Comparison of ENCODE assay signal across 9 cellular contexts in the genomic region with DNA sequence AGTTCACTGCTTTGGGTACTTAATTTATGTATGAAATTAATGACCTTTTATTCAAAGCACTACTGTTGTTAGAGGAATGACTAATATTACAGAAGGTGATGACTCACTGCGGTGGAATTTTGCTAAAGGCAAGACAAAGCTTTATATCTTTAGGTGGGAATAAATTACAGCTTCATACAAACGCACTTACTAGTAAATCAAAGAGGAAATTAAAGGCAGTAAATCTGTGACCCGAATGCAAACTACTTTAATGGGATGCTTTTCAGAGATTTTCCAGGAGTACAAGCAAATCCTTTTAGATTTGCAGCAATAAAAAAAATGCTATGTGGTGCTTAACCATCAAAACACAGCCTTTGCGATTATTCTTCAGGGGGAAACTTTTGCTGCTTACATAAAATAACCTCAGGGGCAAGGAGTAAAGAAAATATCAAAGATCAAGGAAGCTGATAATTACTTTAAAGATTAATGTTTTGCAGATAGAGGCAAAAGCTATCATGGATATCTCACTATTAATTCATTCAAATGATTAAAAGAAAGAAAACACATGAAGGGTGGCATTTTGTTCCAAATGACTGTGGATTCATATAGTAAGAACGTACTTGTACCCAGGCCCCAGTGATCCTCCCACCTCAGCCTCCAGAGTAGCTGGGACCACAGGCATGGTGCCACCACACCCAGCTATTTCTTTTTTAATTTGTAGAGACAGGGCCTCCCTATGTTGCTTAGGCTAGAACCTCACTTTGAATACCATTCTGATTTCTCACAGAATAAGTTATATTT.
A peak's percentile ranks its signal among the peaks of the same experiment; 100 is the strongest.
DNase-seq lines count a peak whose midpoint lies in the region; ATAC-seq and TF ChIP-seq lines count a peak whose summit lies in the region.
"Had no signal": no experiment of that assay in that cellular context is flagged by ENCODE, and none has a peak within 500 bp of the region (broad histone marks: within the 10 kb centered on the region; RNA-seq: fewer than 3 reads in every experiment).

No MANE protein-coding gene starts in this region.

- TF ChIP-seq RAD21 in HCT116 (IDR thresholded peaks at IDR 0.05; ENCODE audit: low read depth): no peak; the same call in 1 of the 2 replicates

- RAD21 ChIA-PET in HCT116 (lab: Charles Lee; ENCODE audit: low non-redundant PET in 1 of 2, low total read pairs in 2 of 2, uncharacterized antibody in 2 of 2, unreplicated experiment in 2 of 2): no interaction called here

- DNase-seq in HCT116 (ENCODE audit: low read depth, low spot score): peak; percentile 93
- peak; percentile 92 for DNase-seq in SK-MEL-5 (ENCODE audit: low read depth, low spot score)
- DNase-seq in fibroblast of pulmonary artery (ENCODE audit: low read depth): peak; percentile 83
- DNase-seq in skeletal muscle cell (ENCODE audit: low read depth): peak; percentile 56
- DNase-seq in MM.1S: no peak
- DNase-seq in KBM-7: no peak
- DNase-seq in NCI-H2029 (lab: John Stamatoyannopoulos, UW): no peak
- DNase-seq: stimulated activated CD4-positive, alpha-beta T cell treated with anti-CD3 and anti-CD28 coated beads, Interleukin-2, amount 100 ng/mL, for 48 hours had no signal

- H3K27ac ChIP-seq in HCT116 (ENCODE audit: low read depth, low read length) (peak overlapping the region; percentile 95), MM.1S (ENCODE audit: low read length) (no peak overlapping the region)

- peak; percentile 85 for ATAC-seq in HCT116
- ATAC-seq in GM18502 (IDR thresholded peaks at IDR 0.05; ENCODE audit: poor library complexity, unreplicated experiment): no peak

- H3K9me2 ChIP-seq in HCT116 (ENCODE audit: insufficient read depth) (no peaks in the 10 kb centered on the region), MM.1S (replicated peaks; ENCODE audit: insufficient read depth, low read length) (no peaks in the 10 kb centered on the region)

- H3K4me3 ChIP-seq in HCT116 (replicated peaks in 1 of 2; ENCODE audit: low read depth in 1 of 2, low read length in 2 of 2) (peak overlapping the region in 1 of 2 experiments; percentile 37; a peak in 2 of 4 replicates), fibroblast of pulmonary artery (replicated peaks; ENCODE audit: low read depth, low read length) (no peak overlapping the region), skeletal muscle cell (ENCODE audit: low read depth, low read length) (no peak overlapping the region), MM.1S (ENCODE audit: low read length) (no peak overlapping the region)

- peaks cover 85 to 90% of the 10 kb centered on the region in 2 experiments for H3K4me1 ChIP-seq in HCT116 (ENCODE audit: control insufficient read depth in 1 of 2, insufficient read depth in 2 of 2, low read length in 2 of 2)
- 0 out of 2 replicates have a peak, but pooled peaks cover 1% of the 10 kb centered on the region for H3K4me1 ChIP-seq in MM.1S (ENCODE audit: low read length)

- TF ChIP-seq CTCF in HCT116 (IDR thresholded peaks at IDR 0.05 in 2 of 3, conservative IDR thresholded peaks at IDR 0.05 in 1 of 3; ENCODE audit: borderline replicate concordance in 1 of 3, insufficient read depth in 1 of 3, low read depth in 2 of 3, low read length in 2 of 3) (no peak), fibroblast of pulmonary artery (IDR thresholded peaks at IDR 0.05; ENCODE audit: low read length, missing control alignments) (no peak), MM.1S (IDR thresholded peaks at IDR 0.05; ENCODE audit: low read length) (no peak)

- H4K20me1 ChIP-seq in HCT116 (ENCODE audit: insufficient read depth) (no peaks in the 10 kb centered on the region), MM.1S (ENCODE audit: insufficient read depth, low read length) (no peaks in the 10 kb centered on the region)

- H3K9me3 ChIP-seq in HCT116 (ENCODE audit: control insufficient read depth in 1 of 2, insufficient read depth in 1 of 2, low read depth in 1 of 2, low read length in 2 of 2) (no peaks in the 10 kb centered on the region), MM.1S (replicated peaks; ENCODE audit: insufficient read depth, low read length) (no peaks in the 10 kb centered on the region)

- intact Hi-C loops in HCT116 (cut with micrococcal nuclease): no loop called here

- H3F3A ChIP-seq in MM.1S (ENCODE audit: insufficient read depth, low read length): no peaks in the 10 kb centered on the region

- H3K27me3 ChIP-seq in HCT116 (ENCODE audit: insufficient read depth, low read length): no peaks in the 10 kb centered on the region
- no peaks in the 10 kb centered on the region for H3K27me3 ChIP-seq in MM.1S (replicated peaks; ENCODE audit: insufficient read depth, low read length)

- H3K9ac ChIP-seq in HCT116 (ENCODE audit: low read length) (peak overlapping the region; percentile 52), MM.1S (ENCODE audit: low read length) (no peak overlapping the region)

- no peak for TF ChIP-seq POLR2A in HCT116 (IDR thresholded peaks at IDR 0.05; ENCODE audit: borderline replicate concordance, extremely low read depth, insufficient read depth, insufficient read length)

- H3K36me3 ChIP-seq in HCT116 (ENCODE audit: control insufficient read depth in 1 of 2, insufficient read depth in 2 of 2, low read length in 2 of 2) (peaks cover 0 to 5% of the 10 kb centered on the region in 2 experiments; a peak in 1 of 4 replicates), MM.1S (replicated peaks; ENCODE audit: insufficient read depth, low read length) (no peaks in the 10 kb centered on the region; the same call in 1 of the 2 replicates)

- peak overlapping the region; percentile 72 for H3K4me2 ChIP-seq in HCT116 (ENCODE audit: low read length)
- no peak overlapping the region for H3K4me2 ChIP-seq in MM.1S (ENCODE audit: low read depth, low read length)

- no peak overlapping the region for H2AFZ ChIP-seq in HCT116 (ENCODE audit: low read depth, low read length, poor library complexity, severe bottlenecking)
- H2AFZ ChIP-seq in MM.1S (ENCODE audit: low read length): no peak overlapping the region

- no TSS peak for BruUV-seq in HCT116 (replicated peaks; lab: Mats Ljungman, UMichigan)

- in situ Hi-C loops in SK-MEL-5 (cut with HindIII; ENCODE audit: low pct_unique_long_range_greater_than_20kb, low sequenced_read_pairs) (no loop called here), KBM-7 (cut with MboI; ENCODE audit: low pct_unique_long_range_greater_than_20kb, low sequenced_read_pairs) (no loop called here)

- POLR2A ChIA-PET in HCT116 (lab: Charles Lee): interaction anchor here (1.2 to 1.4 kb wide), 2 partner anchors 9 to 66 kb away, joined by 3 to 5 read pairs; no protein-coding TSS in a partner anchor

- H3K79me2 ChIP-seq in HCT116 (ENCODE audit: insufficient read depth, low read length) (0 out of 2 replicates have a peak, but pooled peaks cover 3% of the 10 kb centered on the region), MM.1S (ENCODE audit: low read length) (no peaks in the 10 kb centered on the region)

- CTCF ChIA-PET in HCT116 (lab: Charles Lee): no interaction called here

TF ChIP-seq in HCT116, 20 proteins besides CTCF, POLR2A, EP300 and RAD21 (continues in another document):
- TF ChIP-seq, protein P1, sequence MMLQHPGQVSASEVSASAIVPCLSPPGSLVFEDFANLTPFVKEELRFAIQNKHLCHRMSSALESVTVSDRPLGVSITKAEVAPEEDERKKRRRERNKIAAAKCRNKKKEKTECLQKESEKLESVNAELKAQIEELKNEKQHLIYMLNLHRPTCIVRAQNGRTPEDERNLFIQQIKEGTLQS (IDR thresholded peaks at IDR 0.05): peak; percentile 63
- TF ChIP-seq TCF7L2 (IDR thresholded peaks at IDR 0.05; ENCODE audit: borderline replicate concordance, extremely low read depth, insufficient read depth, insufficient read length): peak; percentile 92
- TF ChIP-seq JUND (IDR thresholded peaks at IDR 0.05): peak; percentile 98
- TF ChIP-seq CBX3 (IDR thresholded peaks at IDR 0.05; ENCODE audit: low read depth): peak; percentile 81; the same call in 1 of the 2 replicates
- TF ChIP-seq SRF (IDR thresholded peaks at IDR 0.05; ENCODE audit: low read depth): peak; percentile 77
- no peak for TF ChIP-seq POLR2AphosphoS5 (IDR thresholded peaks at IDR 0.05; ENCODE audit: low read depth, low read length)
- TF ChIP-seq EZH2 (IDR thresholded peaks at IDR 0.05): no peak
- TF ChIP-seq FOSL1 (IDR thresholded peaks at IDR 0.05; ENCODE audit: low read depth): peak; percentile 98
- no peak for TF ChIP-seq EZH2phosphoT487 (IDR thresholded peaks at IDR 0.05; ENCODE audit: borderline replicate concordance)
- peak; percentile 74 for TF ChIP-seq CEBPB (IDR thresholded peaks at IDR 0.05; ENCODE audit: low read depth)
- TF ChIP-seq YY1 (IDR thresholded peaks at IDR 0.05; ENCODE audit: extremely low read depth, insufficient replicate concordance, low read depth, low read length): peak; percentile 2
- TF ChIP-seq ZNF274 (IDR thresholded peaks at IDR 0.05; ENCODE audit: low read depth, low read length): no peak
- TF ChIP-seq ELF1 (IDR thresholded peaks at IDR 0.05; ENCODE audit: borderline replicate concordance, low read depth): no peak
- TF ChIP-seq ZBTB33 (IDR thresholded peaks at IDR 0.05; ENCODE audit: extremely low read depth, insufficient replicate concordance, low read length): no peak
- peak; percentile 36; the same call in 1 of the 2 replicates for TF ChIP-seq SIN3A (IDR thresholded peaks at IDR 0.05; ENCODE audit: low read depth)
- peak; percentile 31; the same call in 1 of the 2 replicates for TF ChIP-seq MAX (IDR thresholded peaks at IDR 0.05)

Comparison
In these comparisons a context has a peak if more than half of its experiments do, and no peak if none do; other contexts are left out.
1. DNase-seq: peak in HCT116 (single experiment), SK-MEL-5 (single experiment), fibroblast of pulmonary artery (single experiment) and skeletal muscle cell (single experiment); none in MM.1S (single experiment), KBM-7 (single experiment) and NCI-H2029 (single experiment).